Comparison of ENCODE assay signal across 22 cellular contexts in genomic region chr1:234684854-234685253, GRCh38.
A peak's percentile ranks its signal among the peaks of the same experiment; 100 is the strongest.
DNase-seq lines count a peak whose midpoint lies in the region; ATAC-seq and TF ChIP-seq lines count a peak whose summit lies in the region.
"Had no signal": no experiment of that assay in that cellular context is flagged by ENCODE, and none has a peak within 500 bp of the region (broad histone marks: within the 10 kb centered on the region; RNA-seq: fewer than 3 reads in every experiment).

No MANE protein-coding gene starts in this region.

- intact Hi-C loops in Right ventricle myocardium superior (cut with DNase I) (no loop called here), heart right ventricle (cut with DNase I) (loop anchor here in 1 of 10 donors (1.0 to 5.0 kb wide), 3 partner anchors 16 to 202 kb away; partner anchors contain the start of gene IRF2BP2), adrenal gland (cut with DNase I) (no loop called here), mucosa of descending colon (cut with DNase I, micrococcal nuclease) (no loop called here)

- H3K9me3 ChIP-seq in heart right ventricle (peaks cover 0 to 14% (median 4%) of the 10 kb centered on the region in 11 donors), adrenal gland (replicated peaks in 1 of 3) (no peaks in the 10 kb centered on the region), gastroesophageal sphincter (no peaks in the 10 kb centered on the region), mucosa of descending colon (no peaks in the 10 kb centered on the region)
- H3K9me3 ChIP-seq: colonic mucosa, prostate gland had no signal

- H3K4me3 Mint-ChIP-seq in activated T-cell treated with anti-CD3 and anti-CD28 coated beads, Interleukin-2, amount 50 U/mL, for 4 hours: no peak overlapping the region
- H3K4me3 Mint-ChIP-seq: activated naive CD4-positive, alpha-beta T cell treated with anti-CD3 and anti-CD28 coated beads, Interleukin-2, amount 10 ng/mL, durations not matched to agents 7 days and 5 days; CD4-positive, alpha-beta memory T cell; natural killer cell; stimulated activated effector memory CD8-positive, alpha-beta T cell treated with anti-CD3 and anti-CD28 coated beads, Interleukin-12 subunit alpha, Interleukin-12 subunit beta, amount 100 ng/mL, for 72 hours; T-cell had no signal

- H3K4me3 ChIP-seq in heart right ventricle: no peak overlapping the region
- H3K4me3 ChIP-seq in adrenal gland: no peak overlapping the region
- no peak overlapping the region for H3K4me3 ChIP-seq in gastroesophageal sphincter
- H3K4me3 ChIP-seq in mucosa of descending colon: no peak overlapping the region
- H3K4me3 ChIP-seq: colonic mucosa, prostate gland had no signal

- WGBS in heart right ventricle, 2 donors: 98 to 99% methylated on average over 2 of the region's 2 CpGs
- 83 to 91% (median 87%) methylated on average over 2 of the region's 2 CpGs for whole genome bisulfite sequencing in adrenal gland, 4 donors
- WGBS in gastroesophageal sphincter (ENCODE audit: low coverage in 1 of 2), 2 donors: 78 to 91% methylated on average over 2 of the region's 2 CpGs

- H3K27me3 Mint-ChIP-seq in activated T-cell treated with anti-CD3 and anti-CD28 coated beads, Interleukin-2, amount 50 U/mL, for 4 hours (ENCODE audit: low read depth): no peaks in the 10 kb centered on the region
- H3K27me3 Mint-ChIP-seq: CD4-positive, alpha-beta memory T cell; T-cell had no signal

- H3K27me3 ChIP-seq in heart right ventricle: no peaks in the 10 kb centered on the region
- no peaks in the 10 kb centered on the region for H3K27me3 ChIP-seq in adrenal gland
- no peaks in the 10 kb centered on the region for H3K27me3 ChIP-seq in gastroesophageal sphincter
- H3K27me3 ChIP-seq: colonic mucosa had no signal

- ATAC-seq in Right ventricle myocardium superior (ENCODE audit: poor library complexity) (peak; percentile 72), heart right ventricle (no peak), gastroesophageal sphincter (peak; percentile 61), HG03457 (IDR thresholded peaks at IDR 0.05; ENCODE audit: unreplicated experiment) (no peak), mucosa of descending colon (no peak)
- no peak for ATAC-seq in activated T-cell treated with anti-CD3 and anti-CD28 coated beads, Interleukin-2, amount 50 U/mL, for 4 hours
- ATAC-seq: T-cell had no signal

- peaks cover 0 to 17% (median 8%) of the 10 kb centered on the region in 9 donors for H3K4me1 ChIP-seq in heart right ventricle
- H3K4me1 ChIP-seq in adrenal gland (replicated peaks in 1 of 2): peaks cover 6 to 21% of the 10 kb centered on the region in 2 donors
- H3K4me1 ChIP-seq in gastroesophageal sphincter: peaks cover 5 to 17% (median 13%) of the 10 kb centered on the region in 3 donors
- H3K4me1 ChIP-seq in mucosa of descending colon (ENCODE audit: low read depth): no peaks in the 10 kb centered on the region
- H3K4me1 ChIP-seq: colonic mucosa, prostate gland had no signal

- TF ChIP-seq CTCF in heart right ventricle (IDR thresholded peaks at IDR 0.05) (no peak), adrenal gland (IDR thresholded peaks at IDR 0.05) (no peak), gastroesophageal sphincter (IDR thresholded peaks at IDR 0.05) (no peak), mucosa of descending colon (IDR thresholded peaks at IDR 0.05) (no peak)

- H3K27ac ChIP-seq in heart right ventricle (peak overlapping the region in 3 of 10 donors; percentile 65 to 72 (median 70)), adrenal gland (peak overlapping the region in 3 of 5 donors; percentile 68 to 86 (median 78)), gastroesophageal sphincter (peak overlapping the region; percentile 34 to 99 (median 82))
- H3K27ac ChIP-seq: colonic mucosa, KMS-11, prostate gland, RWPE1 had no signal

- no peaks in the 10 kb centered on the region for H3K4me1 Mint-ChIP-seq in activated T-cell treated with anti-CD3 and anti-CD28 coated beads, Interleukin-2, amount 50 U/mL, for 4 hours (ENCODE audit: low read depth)
- H3K4me1 Mint-ChIP-seq: activated naive CD4-positive, alpha-beta T cell treated with anti-CD3 and anti-CD28 coated beads, Interleukin-2, amount 10 ng/mL, durations not matched to agents 7 days and 5 days; CD4-positive, alpha-beta memory T cell; natural killer cell; stimulated activated effector memory CD8-positive, alpha-beta T cell treated with anti-CD3 and anti-CD28 coated beads, Interleukin-12 subunit alpha, Interleukin-12 subunit beta, amount 100 ng/mL, for 72 hours; T-cell had no signal

- TF ChIP-seq POLR2A in adrenal gland (IDR thresholded peaks at IDR 0.05) (no peak), gastroesophageal sphincter (IDR thresholded peaks at IDR 0.05) (no peak)

- peaks cover 11% of the 10 kb centered on the region for H3K9me3 Mint-ChIP-seq in activated T-cell treated with anti-CD3 and anti-CD28 coated beads, Interleukin-2, amount 50 U/mL, for 4 hours

- no peak for DNase-seq in Right ventricle myocardium superior
- DNase-seq in heart right ventricle: no peak
- DNase-seq in adrenal gland: peak in 1 of 7 donors; percentile 27
- DNase-seq in AG08395 (ENCODE audit: low spot score): no peak
- no peak for DNase-seq in activated T-cell treated with anti-CD3 and anti-CD28 coated beads, Interleukin-2, amount 50 U/mL, for 4 hours
- DNase-seq in mucosa of descending colon: no peak
- DNase-seq: activated CD4-positive, alpha-beta T cell treated with anti-CD3 and anti-CD28 coated beads, Interleukin-2, amount 50 U/mL, for 4 hours; activated naive CD4-positive, alpha-beta T cell treated with anti-CD3 and anti-CD28 coated beads, Interleukin-2, amount 10 ng/mL, durations not matched to agents 7 days and 5 days; activated T-cell treated with anti-CD3 and anti-CD28 coated beads, Interleukin-2, amount 50 U/mL, for 1 hour; CD4-positive, alpha-beta memory T cell; DMS79 treated with DMSO at 0.1 percent for 48 hours; hippocampal formation; natural killer cell; NCI-H1417 treated with DMSO at 0.1 percent for 48 hours had no signal

- peaks cover 3% of the 10 kb centered on the region for H3K36me3 Mint-ChIP-seq in activated T-cell treated with anti-CD3 and anti-CD28 coated beads, Interleukin-2, amount 50 U/mL, for 4 hours (ENCODE audit: insufficient read depth)
- H3K36me3 Mint-ChIP-seq: stimulated activated effector memory CD8-positive, alpha-beta T cell treated with anti-CD3 and anti-CD28 coated beads, Interleukin-12 subunit alpha, Interleukin-12 subunit beta, amount 100 ng/mL, for 72 hours; T-cell had no signal

- H3K36me3 ChIP-seq in heart right ventricle: no peaks in the 10 kb centered on the region
- H3K36me3 ChIP-seq in adrenal gland (replicated peaks in 1 of 2): no peaks in the 10 kb centered on the region
- H3K36me3 ChIP-seq in gastroesophageal sphincter: no peaks in the 10 kb centered on the region
- no peaks in the 10 kb centered on the region for H3K36me3 ChIP-seq in mucosa of descending colon (ENCODE audit: low read depth)
- H3K36me3 ChIP-seq: colonic mucosa, prostate gland had no signal

- no peak for TF ChIP-seq EP300 in gastroesophageal sphincter (IDR thresholded peaks at IDR 0.05)

Comparison
In these comparisons a context has a peak if more than half of its experiments do, and no peak if none do; other contexts are left out.
1. ATAC-seq: peak in Right ventricle myocardium superior (single experiment) and gastroesophageal sphincter (single experiment); none in heart right ventricle (0 of 8), HG03457 (single experiment), activated T-cell treated with anti-CD3 and anti-CD28 coated beads, Interleukin-2, amount 50 U/mL, for 4 hours (0 of 2) and mucosa of descending colon (single experiment).